In genomic region chr17:80224098-80224497, GRCh38 we compare ENCODE assay signal across 2 cellular contexts.
TF ChIP-seq lines count a peak whose summit lies in the region.

No MANE protein-coding gene starts in this region.

TF ChIP-seq in IMR-90, 13 proteins besides CTCF, POLR2A, EP300 and RAD21:
- no peak for TF ChIP-seq USF2 (IDR thresholded peaks at IDR 0.05; ENCODE audit: low read depth, low read length)
- TF ChIP-seq MXI1 (IDR thresholded peaks at IDR 0.05; ENCODE audit: borderline replicate concordance, low read depth, low read length), result no peak
- TF ChIP-seq BHLHE40 (IDR thresholded peaks at IDR 0.05; ENCODE audit: low read depth, low read length), result no peak

TF ChIP-seq in H1, 55 proteins besides CTCF, POLR2A, EP300 and RAD21:
- TF ChIP-seq TCF12 (IDR thresholded peaks at IDR 0.05; ENCODE audit: low read depth, low read length) (no peak), ASH2L (IDR thresholded peaks at IDR 0.05; ENCODE audit: low read length) (peak; percentile 27)
